Comparison of ENCODE assay signal across 1 cellular context in the genomic region with DNA sequence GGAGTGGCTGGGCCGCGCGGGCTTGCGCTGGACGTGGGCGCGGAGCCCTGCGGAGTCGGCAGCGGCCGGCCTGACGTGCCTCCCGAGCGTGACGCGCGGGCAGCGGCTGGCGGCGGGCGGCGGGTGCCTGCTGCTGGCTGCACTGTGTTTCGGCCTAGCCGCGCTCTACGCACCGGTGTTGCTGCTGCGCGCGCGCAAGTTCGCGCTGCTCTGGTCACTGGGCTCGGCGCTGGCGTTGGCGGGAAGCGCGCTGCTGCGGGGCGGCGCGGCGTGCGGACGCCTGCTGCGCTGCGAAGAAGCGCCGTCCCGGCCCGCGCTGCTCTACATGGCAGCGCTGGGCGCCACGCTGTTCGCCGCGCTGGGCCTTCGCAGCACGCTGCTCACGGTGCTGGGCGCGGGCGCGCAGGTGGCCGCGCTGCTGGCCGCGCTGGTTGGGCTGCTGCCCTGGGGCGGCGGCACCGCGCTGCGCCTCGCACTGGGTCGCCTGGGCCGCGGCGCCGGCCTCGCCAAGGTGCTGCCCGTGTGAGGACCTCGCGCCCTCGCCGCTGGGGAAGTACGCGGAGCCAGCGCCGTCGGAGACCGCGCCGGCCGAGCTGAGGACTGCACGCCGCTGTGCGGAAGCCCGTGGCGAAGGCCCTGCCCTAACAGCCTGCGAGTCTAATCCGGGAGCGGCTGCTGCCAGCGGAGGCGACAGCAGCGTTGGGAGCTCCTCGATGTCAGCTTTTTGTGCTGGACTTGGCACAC.
TF ChIP-seq lines count a peak whose summit lies in the region.

No MANE protein-coding gene starts in this region.

TF ChIP-seq in WTC11, 78 proteins besides CTCF, POLR2A, EP300 and RAD21 (continued from another document and continues in another):
- TF ChIP-seq, protein P1, sequence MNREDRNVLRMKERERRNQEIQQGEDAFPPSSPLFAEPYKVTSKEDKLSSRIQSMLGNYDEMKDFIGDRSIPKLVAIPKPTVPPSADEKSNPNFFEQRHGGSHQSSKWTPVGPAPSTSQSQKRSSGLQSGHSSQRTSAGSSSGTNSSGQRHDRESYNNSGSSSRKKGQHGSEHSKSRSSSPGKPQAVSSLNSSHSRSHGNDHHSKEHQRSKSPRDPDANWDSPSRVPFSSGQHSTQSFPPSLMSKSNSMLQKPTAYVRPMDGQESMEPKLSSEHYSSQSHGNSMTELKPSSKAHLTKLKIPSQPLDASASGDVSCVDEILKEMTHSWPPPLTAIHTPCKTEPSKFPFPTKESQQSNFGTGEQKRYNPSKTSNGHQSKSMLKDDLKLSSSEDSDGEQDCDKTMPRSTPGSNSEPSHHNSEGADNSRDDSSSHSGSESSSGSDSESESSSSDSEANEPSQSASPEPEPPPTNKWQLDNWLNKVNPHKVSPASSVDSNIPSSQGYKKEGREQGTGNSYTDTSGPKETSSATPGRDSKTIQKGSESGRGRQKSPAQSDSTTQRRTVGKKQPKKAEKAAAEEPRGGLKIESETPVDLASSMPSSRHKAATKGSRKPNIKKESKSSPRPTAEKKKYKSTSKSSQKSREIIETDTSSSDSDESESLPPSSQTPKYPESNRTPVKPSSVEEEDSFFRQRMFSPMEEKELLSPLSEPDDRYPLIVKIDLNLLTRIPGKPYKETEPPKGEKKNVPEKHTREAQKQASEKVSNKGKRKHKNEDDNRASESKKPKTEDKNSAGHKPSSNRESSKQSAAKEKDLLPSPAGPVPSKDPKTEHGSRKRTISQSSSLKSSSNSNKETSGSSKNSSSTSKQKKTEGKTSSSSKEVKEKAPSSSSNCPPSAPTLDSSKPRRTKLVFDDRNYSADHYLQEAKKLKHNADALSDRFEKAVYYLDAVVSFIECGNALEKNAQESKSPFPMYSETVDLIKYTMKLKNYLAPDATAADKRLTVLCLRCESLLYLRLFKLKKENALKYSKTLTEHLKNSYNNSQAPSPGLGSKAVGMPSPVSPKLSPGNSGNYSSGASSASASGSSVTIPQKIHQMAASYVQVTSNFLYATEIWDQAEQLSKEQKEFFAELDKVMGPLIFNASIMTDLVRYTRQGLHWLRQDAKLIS (CRISPR knock-in tag; IDR thresholded peaks at IDR 0.05; ENCODE audit: borderline replicate concordance), result no peak
- TF ChIP-seq GTF2I (CRISPR knock-in tag; conservative IDR thresholded peaks at IDR 0.05) (no peak), ZNF416 (CRISPR knock-in tag; IDR thresholded peaks at IDR 0.05) (peak; percentile 30; the same call in 1 of the 2 replicates), EMX1 (CRISPR knock-in tag; IDR thresholded peaks at IDR 0.05) (peak; percentile 74), TEAD4 (CRISPR knock-in tag; IDR thresholded peaks at IDR 0.05) (no peak), NR1H2 (CRISPR knock-in tag; IDR thresholded peaks at IDR 0.05) (no peak), NR2C2 (CRISPR knock-in tag; IDR thresholded peaks at IDR 0.05) (no peak), NR3C1 (CRISPR knock-in tag; conservative IDR thresholded peaks at IDR 0.05; ENCODE audit: low read depth) (no peak; the same call in 1 of the 2 replicates), RORB (CRISPR knock-in tag; IDR thresholded peaks at IDR 0.05) (no peak), ETV6 (CRISPR knock-in tag; IDR thresholded peaks at IDR 0.05) (0 out of 2 replicates have a peak, but pooled peaks have one; percentile 5), SOX15 (CRISPR knock-in tag; IDR thresholded peaks at IDR 0.05) (no peak), CREM (CRISPR knock-in tag; IDR thresholded peaks at IDR 0.05) (peak; percentile 82), ZNF121 (CRISPR knock-in tag; IDR thresholded peaks at IDR 0.05) (no peak), PRRX2 (CRISPR knock-in tag; IDR thresholded peaks at IDR 0.05) (0 out of 2 replicates have a peak, but pooled peaks have one; percentile 19), ZNF317 (CRISPR knock-in tag; IDR thresholded peaks at IDR 0.05; ENCODE audit: borderline replicate concordance, low read depth) (no peak), OVOL2 (CRISPR knock-in tag; IDR thresholded peaks at IDR 0.05; ENCODE audit: borderline replicate concordance) (no peak), SP1 (CRISPR knock-in tag; conservative IDR thresholded peaks at IDR 0.05) (peak; percentile 48), CBFB (CRISPR knock-in tag; IDR thresholded peaks at IDR 0.05; ENCODE audit: low read depth) (peak; percentile 88; the same call in 1 of the 2 replicates), ZNF263 (CRISPR knock-in tag; IDR thresholded peaks at IDR 0.05; ENCODE audit: low read depth) (no peak; the same call in 1 of the 2 replicates), TP53 (CRISPR knock-in tag; IDR thresholded peaks at IDR 0.05) (peak; percentile 78)
- TF ChIP-seq, protein P2, sequence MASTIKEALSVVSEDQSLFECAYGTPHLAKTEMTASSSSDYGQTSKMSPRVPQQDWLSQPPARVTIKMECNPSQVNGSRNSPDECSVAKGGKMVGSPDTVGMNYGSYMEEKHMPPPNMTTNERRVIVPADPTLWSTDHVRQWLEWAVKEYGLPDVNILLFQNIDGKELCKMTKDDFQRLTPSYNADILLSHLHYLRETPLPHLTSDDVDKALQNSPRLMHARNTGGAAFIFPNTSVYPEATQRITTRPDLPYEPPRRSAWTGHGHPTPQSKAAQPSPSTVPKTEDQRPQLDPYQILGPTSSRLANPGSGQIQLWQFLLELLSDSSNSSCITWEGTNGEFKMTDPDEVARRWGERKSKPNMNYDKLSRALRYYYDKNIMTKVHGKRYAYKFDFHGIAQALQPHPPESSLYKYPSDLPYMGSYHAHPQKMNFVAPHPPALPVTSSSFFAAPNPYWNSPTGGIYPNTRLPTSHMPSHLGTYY (CRISPR knock-in tag; IDR thresholded peaks at IDR 0.05), result 0 out of 2 replicates have a peak, but pooled peaks have one; percentile 58
- TF ChIP-seq, protein P3, sequence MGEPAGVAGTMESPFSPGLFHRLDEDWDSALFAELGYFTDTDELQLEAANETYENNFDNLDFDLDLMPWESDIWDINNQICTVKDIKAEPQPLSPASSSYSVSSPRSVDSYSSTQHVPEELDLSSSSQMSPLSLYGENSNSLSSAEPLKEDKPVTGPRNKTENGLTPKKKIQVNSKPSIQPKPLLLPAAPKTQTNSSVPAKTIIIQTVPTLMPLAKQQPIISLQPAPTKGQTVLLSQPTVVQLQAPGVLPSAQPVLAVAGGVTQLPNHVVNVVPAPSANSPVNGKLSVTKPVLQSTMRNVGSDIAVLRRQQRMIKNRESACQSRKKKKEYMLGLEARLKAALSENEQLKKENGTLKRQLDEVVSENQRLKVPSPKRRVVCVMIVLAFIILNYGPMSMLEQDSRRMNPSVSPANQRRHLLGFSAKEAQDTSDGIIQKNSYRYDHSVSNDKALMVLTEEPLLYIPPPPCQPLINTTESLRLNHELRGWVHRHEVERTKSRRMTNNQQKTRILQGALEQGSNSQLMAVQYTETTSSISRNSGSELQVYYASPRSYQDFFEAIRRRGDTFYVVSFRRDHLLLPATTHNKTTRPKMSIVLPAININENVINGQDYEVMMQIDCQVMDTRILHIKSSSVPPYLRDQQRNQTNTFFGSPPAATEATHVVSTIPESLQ (CRISPR knock-in tag; IDR thresholded peaks at IDR 0.05), result no peak
- TF ChIP-seq, protein P4, sequence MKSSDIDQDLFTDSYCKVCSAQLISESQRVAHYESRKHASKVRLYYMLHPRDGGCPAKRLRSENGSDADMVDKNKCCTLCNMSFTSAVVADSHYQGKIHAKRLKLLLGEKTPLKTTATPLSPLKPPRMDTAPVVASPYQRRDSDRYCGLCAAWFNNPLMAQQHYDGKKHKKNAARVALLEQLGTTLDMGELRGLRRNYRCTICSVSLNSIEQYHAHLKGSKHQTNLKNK (CRISPR knock-in tag; IDR thresholded peaks at IDR 0.05), result no peak
- TF ChIP-seq, protein P5, sequence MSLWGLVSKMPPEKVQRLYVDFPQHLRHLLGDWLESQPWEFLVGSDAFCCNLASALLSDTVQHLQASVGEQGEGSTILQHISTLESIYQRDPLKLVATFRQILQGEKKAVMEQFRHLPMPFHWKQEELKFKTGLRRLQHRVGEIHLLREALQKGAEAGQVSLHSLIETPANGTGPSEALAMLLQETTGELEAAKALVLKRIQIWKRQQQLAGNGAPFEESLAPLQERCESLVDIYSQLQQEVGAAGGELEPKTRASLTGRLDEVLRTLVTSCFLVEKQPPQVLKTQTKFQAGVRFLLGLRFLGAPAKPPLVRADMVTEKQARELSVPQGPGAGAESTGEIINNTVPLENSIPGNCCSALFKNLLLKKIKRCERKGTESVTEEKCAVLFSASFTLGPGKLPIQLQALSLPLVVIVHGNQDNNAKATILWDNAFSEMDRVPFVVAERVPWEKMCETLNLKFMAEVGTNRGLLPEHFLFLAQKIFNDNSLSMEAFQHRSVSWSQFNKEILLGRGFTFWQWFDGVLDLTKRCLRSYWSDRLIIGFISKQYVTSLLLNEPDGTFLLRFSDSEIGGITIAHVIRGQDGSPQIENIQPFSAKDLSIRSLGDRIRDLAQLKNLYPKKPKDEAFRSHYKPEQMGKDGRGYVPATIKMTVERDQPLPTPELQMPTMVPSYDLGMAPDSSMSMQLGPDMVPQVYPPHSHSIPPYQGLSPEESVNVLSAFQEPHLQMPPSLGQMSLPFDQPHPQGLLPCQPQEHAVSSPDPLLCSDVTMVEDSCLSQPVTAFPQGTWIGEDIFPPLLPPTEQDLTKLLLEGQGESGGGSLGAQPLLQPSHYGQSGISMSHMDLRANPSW (CRISPR knock-in tag; conservative IDR thresholded peaks at IDR 0.05; ENCODE audit: low read depth), result no peak
- TF ChIP-seq, protein P6, sequence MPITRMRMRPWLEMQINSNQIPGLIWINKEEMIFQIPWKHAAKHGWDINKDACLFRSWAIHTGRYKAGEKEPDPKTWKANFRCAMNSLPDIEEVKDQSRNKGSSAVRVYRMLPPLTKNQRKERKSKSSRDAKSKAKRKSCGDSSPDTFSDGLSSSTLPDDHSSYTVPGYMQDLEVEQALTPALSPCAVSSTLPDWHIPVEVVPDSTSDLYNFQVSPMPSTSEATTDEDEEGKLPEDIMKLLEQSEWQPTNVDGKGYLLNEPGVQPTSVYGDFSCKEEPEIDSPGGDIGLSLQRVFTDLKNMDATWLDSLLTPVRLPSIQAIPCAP (CRISPR knock-in tag; IDR thresholded peaks at IDR 0.05), result no peak
- TF ChIP-seq, protein P7, sequence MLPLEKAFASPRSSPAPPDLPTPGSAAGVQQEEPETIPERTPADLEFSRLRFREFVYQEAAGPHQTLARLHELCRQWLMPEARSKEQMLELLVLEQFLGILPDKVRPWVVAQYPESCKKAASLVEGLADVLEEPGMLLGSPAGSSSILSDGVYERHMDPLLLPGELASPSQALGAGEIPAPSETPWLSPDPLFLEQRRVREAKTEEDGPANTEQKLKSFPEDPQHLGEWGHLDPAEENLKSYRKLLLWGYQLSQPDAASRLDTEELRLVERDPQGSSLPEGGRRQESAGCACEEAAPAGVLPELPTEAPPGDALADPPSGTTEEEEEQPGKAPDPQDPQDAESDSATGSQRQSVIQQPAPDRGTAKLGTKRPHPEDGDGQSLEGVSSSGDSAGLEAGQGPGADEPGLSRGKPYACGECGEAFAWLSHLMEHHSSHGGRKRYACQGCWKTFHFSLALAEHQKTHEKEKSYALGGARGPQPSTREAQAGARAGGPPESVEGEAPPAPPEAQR (CRISPR knock-in tag; IDR thresholded peaks at IDR 0.05), result no peak
- TF ChIP-seq, protein P8, sequence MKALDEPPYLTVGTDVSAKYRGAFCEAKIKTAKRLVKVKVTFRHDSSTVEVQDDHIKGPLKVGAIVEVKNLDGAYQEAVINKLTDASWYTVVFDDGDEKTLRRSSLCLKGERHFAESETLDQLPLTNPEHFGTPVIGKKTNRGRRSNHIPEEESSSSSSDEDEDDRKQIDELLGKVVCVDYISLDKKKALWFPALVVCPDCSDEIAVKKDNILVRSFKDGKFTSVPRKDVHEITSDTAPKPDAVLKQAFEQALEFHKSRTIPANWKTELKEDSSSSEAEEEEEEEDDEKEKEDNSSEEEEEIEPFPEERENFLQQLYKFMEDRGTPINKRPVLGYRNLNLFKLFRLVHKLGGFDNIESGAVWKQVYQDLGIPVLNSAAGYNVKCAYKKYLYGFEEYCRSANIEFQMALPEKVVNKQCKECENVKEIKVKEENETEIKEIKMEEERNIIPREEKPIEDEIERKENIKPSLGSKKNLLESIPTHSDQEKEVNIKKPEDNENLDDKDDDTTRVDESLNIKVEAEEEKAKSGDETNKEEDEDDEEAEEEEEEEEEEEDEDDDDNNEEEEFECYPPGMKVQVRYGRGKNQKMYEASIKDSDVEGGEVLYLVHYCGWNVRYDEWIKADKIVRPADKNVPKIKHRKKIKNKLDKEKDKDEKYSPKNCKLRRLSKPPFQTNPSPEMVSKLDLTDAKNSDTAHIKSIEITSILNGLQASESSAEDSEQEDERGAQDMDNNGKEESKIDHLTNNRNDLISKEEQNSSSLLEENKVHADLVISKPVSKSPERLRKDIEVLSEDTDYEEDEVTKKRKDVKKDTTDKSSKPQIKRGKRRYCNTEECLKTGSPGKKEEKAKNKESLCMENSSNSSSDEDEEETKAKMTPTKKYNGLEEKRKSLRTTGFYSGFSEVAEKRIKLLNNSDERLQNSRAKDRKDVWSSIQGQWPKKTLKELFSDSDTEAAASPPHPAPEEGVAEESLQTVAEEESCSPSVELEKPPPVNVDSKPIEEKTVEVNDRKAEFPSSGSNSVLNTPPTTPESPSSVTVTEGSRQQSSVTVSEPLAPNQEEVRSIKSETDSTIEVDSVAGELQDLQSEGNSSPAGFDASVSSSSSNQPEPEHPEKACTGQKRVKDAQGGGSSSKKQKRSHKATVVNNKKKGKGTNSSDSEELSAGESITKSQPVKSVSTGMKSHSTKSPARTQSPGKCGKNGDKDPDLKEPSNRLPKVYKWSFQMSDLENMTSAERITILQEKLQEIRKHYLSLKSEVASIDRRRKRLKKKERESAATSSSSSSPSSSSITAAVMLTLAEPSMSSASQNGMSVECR (CRISPR knock-in tag; IDR thresholded peaks at IDR 0.05; ENCODE audit: borderline replicate concordance), result no peak; the same call in 1 of the 2 replicates
- TF ChIP-seq, protein P9, sequence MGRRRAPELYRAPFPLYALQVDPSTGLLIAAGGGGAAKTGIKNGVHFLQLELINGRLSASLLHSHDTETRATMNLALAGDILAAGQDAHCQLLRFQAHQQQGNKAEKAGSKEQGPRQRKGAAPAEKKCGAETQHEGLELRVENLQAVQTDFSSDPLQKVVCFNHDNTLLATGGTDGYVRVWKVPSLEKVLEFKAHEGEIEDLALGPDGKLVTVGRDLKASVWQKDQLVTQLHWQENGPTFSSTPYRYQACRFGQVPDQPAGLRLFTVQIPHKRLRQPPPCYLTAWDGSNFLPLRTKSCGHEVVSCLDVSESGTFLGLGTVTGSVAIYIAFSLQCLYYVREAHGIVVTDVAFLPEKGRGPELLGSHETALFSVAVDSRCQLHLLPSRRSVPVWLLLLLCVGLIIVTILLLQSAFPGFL (CRISPR knock-in tag; IDR thresholded peaks at IDR 0.05; ENCODE audit: borderline replicate concordance), result no peak
- TF ChIP-seq, protein P10, sequence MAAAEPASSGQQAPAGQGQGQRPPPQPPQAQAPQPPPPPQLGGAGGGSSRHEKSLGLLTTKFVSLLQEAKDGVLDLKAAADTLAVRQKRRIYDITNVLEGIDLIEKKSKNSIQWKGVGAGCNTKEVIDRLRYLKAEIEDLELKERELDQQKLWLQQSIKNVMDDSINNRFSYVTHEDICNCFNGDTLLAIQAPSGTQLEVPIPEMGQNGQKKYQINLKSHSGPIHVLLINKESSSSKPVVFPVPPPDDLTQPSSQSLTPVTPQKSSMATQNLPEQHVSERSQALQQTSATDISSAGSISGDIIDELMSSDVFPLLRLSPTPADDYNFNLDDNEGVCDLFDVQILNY (CRISPR knock-in tag; IDR thresholded peaks at IDR 0.05), result peak; percentile 84
